ENCODE assay signal across 27 cellular contexts in the genomic region with DNA sequence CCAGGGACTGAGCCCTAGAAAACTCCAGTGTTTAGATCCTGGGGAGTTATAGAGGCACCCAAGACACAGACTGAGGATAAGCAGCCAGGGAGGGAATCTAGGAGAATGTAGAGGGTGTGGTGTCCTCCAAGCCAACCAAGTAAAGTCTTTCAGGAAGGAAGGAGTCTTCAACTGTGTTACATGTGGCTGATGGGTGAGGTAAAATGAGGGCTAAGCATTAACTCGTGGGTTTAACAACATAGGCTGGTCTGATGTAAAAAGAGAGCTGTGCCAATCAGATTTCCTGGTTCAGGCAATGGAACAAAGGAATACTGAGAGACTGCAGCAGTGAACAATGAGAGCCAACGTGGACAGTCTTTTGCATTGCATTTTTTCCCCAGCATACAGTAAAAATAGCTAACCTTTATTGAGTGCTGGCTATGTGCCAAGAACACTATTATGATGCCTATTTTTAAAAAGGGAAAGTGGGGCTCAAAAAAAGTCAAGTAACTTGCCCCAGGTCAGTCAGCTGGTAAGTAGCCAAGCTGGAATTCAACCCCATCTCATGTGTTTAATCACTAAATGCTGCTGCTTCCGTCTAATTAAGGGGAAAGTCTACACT. TPM values are rescaled to one million over a fixed set of nuclear protein-coding genes. Genes with fewer than 3 reads are reported as not detected.
DNase-seq lines count a peak whose midpoint lies in the region; ATAC-seq, FAIRE-seq and TF ChIP-seq lines count a peak whose summit lies in the region.
"Had no signal": no experiment of that assay in that cellular context is flagged by ENCODE, and none has a peak within 500 bp of the region (broad histone marks: within the 10 kb centered on the region; RNA-seq: fewer than 3 reads in every experiment).

No MANE protein-coding gene starts in this region.

- H3K4me1 Mint-ChIP-seq in activated CD8-positive, alpha-beta memory T cell treated with anti-CD3 and anti-CD28 coated beads, Interleukin-2, amount 10 ng/mL, durations not matched to agents 7 days and 5 days, result no peaks in the 10 kb centered on the region
- no peaks in the 10 kb centered on the region for H3K4me1 Mint-ChIP-seq in activated naive CD4-positive, alpha-beta T cell treated with anti-CD3 and anti-CD28 coated beads for 36 hours (ENCODE audit: low read depth)
- H3K4me1 Mint-ChIP-seq: neural crest cell had no signal

- TF ChIP-seq EP300 in transverse colon (IDR thresholded peaks at IDR 0.05; ENCODE audit: low read depth), result no peak

- TF ChIP-seq CTCF in endothelial cell of umbilical vein (IDR thresholded peaks at IDR 0.05; ENCODE audit: extremely low read depth in 1 of 2, insufficient read depth in 1 of 2, low read depth in 1 of 2, low read length in 2 of 2) (no peak), transverse colon (IDR thresholded peaks at IDR 0.05) (no peak)

- H3K27ac ChIP-seq in endothelial cell of umbilical vein (ENCODE audit: insufficient read depth, low read depth, low read length), result no peak overlapping the region
- H3K27ac ChIP-seq in transverse colon, result no peak overlapping the region
- H3K27ac ChIP-seq: lower lobe of right lung, SK-N-MC, uterus had no signal

- no peaks in the 10 kb centered on the region for H4K20me1 ChIP-seq in endothelial cell of umbilical vein (replicated peaks; ENCODE audit: control insufficient read depth, extremely low read depth, insufficient read depth, low read length)

- H3K4me1 ChIP-seq in endothelial cell of umbilical vein (ENCODE audit: control insufficient read depth, extremely low read depth, insufficient read depth, low read length), result no peaks in the 10 kb centered on the region
- H3K4me1 ChIP-seq in transverse colon, result peaks cover 0 to 6% (median 0%) of the 10 kb centered on the region in 4 donors
- H3K4me1 ChIP-seq: lower lobe of right lung, uterus had no signal

- intact Hi-C loops in endothelial cell of umbilical vein (cut with micrococcal nuclease), result no loop called here
- intact Hi-C loops in transverse colon (cut with DNase I; ENCODE audit: low total_unique reads), result no loop called here
- intact Hi-C loops in activated naive CD4-positive, alpha-beta T cell treated with anti-CD3 and anti-CD28 coated beads for 36 hours (cut with micrococcal nuclease), result no loop called here

- no peak for ATAC-seq in activated CD8-positive, alpha-beta memory T cell treated with anti-CD3 and anti-CD28 coated beads, Interleukin-2, amount 10 ng/mL, durations not matched to agents 7 days and 5 days
- no peak for ATAC-seq in left lobe of liver
- ATAC-seq: lower lobe of right lung had no signal

- H3K27me3 Mint-ChIP-seq in activated CD8-positive, alpha-beta memory T cell treated with anti-CD3 and anti-CD28 coated beads, Interleukin-2, amount 10 ng/mL, durations not matched to agents 7 days and 5 days, result peaks cover 13% of the 10 kb centered on the region
- H3K27me3 Mint-ChIP-seq in activated naive CD4-positive, alpha-beta T cell treated with anti-CD3 and anti-CD28 coated beads for 36 hours (ENCODE audit: low read depth), result peaks cover 16% of the 10 kb centered on the region

- in situ Hi-C loops in transverse colon (cut with MboI; ENCODE audit: low pct_ligation_motif_present in 1 of 4, low pct_unique_long_range_greater_than_20kb in 1 of 4, low sequenced_read_pairs in 3 of 4), result no loop called here

- dilution Hi-C loops in endothelial cell of umbilical vein (cut with MboI; ENCODE audit: extremely low pct_ligation_motif_present, low sequenced_read_pairs), result no loop called here

- FAIRE-seq in endothelial cell of umbilical vein (lab: Jason Lieb, UNC), result no peak
- FAIRE-seq: frontal cortex had no signal

- CTCF ChIA-PET in activated CD8-positive, alpha-beta memory T cell treated with anti-CD3 and anti-CD28 coated beads, Interleukin-2, amount 10 ng/mL, durations not matched to agents 7 days and 5 days (lab: Charles Lee), result no interaction called here
- CTCF ChIA-PET in endothelial cell of umbilical vein (lab: Charles Lee), result interaction anchor here (0.7 kb wide), 1 partner anchor 215 kb away, joined by 3 read pairs; no protein-coding TSS in a partner anchor
- CTCF ChIA-PET in activated naive CD4-positive, alpha-beta T cell treated with anti-CD3 and anti-CD28 coated beads for 36 hours (lab: Charles Lee), result no interaction called here

- BruUV-seq in endothelial cell of umbilical vein (replicated peaks; lab: Mats Ljungman, UMichigan), result no TSS peak

- no peak overlapping the region for H3K4me3 Mint-ChIP-seq in activated CD8-positive, alpha-beta memory T cell treated with anti-CD3 and anti-CD28 coated beads, Interleukin-2, amount 10 ng/mL, durations not matched to agents 7 days and 5 days
- no peak overlapping the region for H3K4me3 Mint-ChIP-seq in activated naive CD4-positive, alpha-beta T cell treated with anti-CD3 and anti-CD28 coated beads for 36 hours
- H3K4me3 Mint-ChIP-seq: activated CD4-positive, alpha-beta memory T cell treated with anti-CD3 and anti-CD28 coated beads for 36 hours; activated T-cell treated with anti-CD3 and anti-CD28 coated beads, Interleukin-2, amount 50 U/mL, for 24 hours; CD4-positive, alpha-beta memory T cell; central memory CD8-positive, alpha-beta T cell; neural crest cell had no signal

- H3K36me3 ChIP-seq in endothelial cell of umbilical vein (ENCODE audit: control insufficient read depth in 2 of 2, extremely low read depth in 1 of 2, insufficient read depth in 2 of 2, low read length in 2 of 2) (no peaks in the 10 kb centered on the region), transverse colon (no peaks in the 10 kb centered on the region)
- H3K36me3 ChIP-seq: lower lobe of right lung, uterus had no signal

- H3K36me3 Mint-ChIP-seq in activated CD8-positive, alpha-beta memory T cell treated with anti-CD3 and anti-CD28 coated beads, Interleukin-2, amount 10 ng/mL, durations not matched to agents 7 days and 5 days, result no peaks in the 10 kb centered on the region
- H3K36me3 Mint-ChIP-seq in activated naive CD4-positive, alpha-beta T cell treated with anti-CD3 and anti-CD28 coated beads for 36 hours (ENCODE audit: low read depth), result no peaks in the 10 kb centered on the region
- H3K36me3 Mint-ChIP-seq: activated CD4-positive, alpha-beta memory T cell treated with anti-CD3 and anti-CD28 coated beads for 36 hours; CD4-positive, alpha-beta memory T cell had no signal

- H3K9me1 ChIP-seq in endothelial cell of umbilical vein (replicated peaks; ENCODE audit: control insufficient read depth, extremely low read depth, insufficient read depth, low read length), result no peaks in the 10 kb centered on the region

- no peak overlapping the region for H2AFZ ChIP-seq in endothelial cell of umbilical vein (ENCODE audit: low read depth, low read length)

- H3K9ac ChIP-seq in endothelial cell of umbilical vein (replicated peaks; ENCODE audit: extremely low read depth, insufficient read depth, low read length), result no peak overlapping the region

- H3K4me3 ChIP-seq in endothelial cell of umbilical vein (replicated peaks in 1 of 3; ENCODE audit: insufficient read depth in 1 of 3, low read depth in 1 of 3, low read length in 3 of 3) (no peak overlapping the region), transverse colon (no peak overlapping the region)
- H3K4me3 ChIP-seq: lower lobe of right lung, SK-N-MC, uterus had no signal

- WGBS in transverse colon (ENCODE audit: low coverage in 1 of 2), 2 donors, result 19 to 34% methylated on average over 3 of the region's 3 CpGs

- DNase-seq in activated CD8-positive, alpha-beta memory T cell treated with anti-CD3 and anti-CD28 coated beads, Interleukin-2, amount 10 ng/mL, durations not matched to agents 7 days and 5 days, result peak; percentile 8
- DNase-seq in activated CD8-positive, alpha-beta memory T cell treated with anti-CD3 and anti-CD28 coated beads, Interleukin-2, amount 50 U/mL, for 4 hours, result no peak
- DNase-seq in NCI-H2227 treated with DMSO at 0.1 percent for 48 hours (lab: John Stamatoyannopoulos, UW) (peak; percentile 58), endothelial cell of umbilical vein (ENCODE audit: low read depth, low spot score) (peak; percentile 46), transverse colon (no peak), left lobe of liver (ENCODE audit: low spot score) (no peak)
- DNase-seq in activated naive CD4-positive, alpha-beta T cell treated with anti-CD3 and anti-CD28 coated beads for 36 hours, result no peak
- DNase-seq in activated naive CD4-positive, alpha-beta T cell (lab: John Stamatoyannopoulos, UW), result no peak
- DNase-seq: activated CD4-positive, alpha-beta memory T cell treated with anti-CD3 and anti-CD28 coated beads for 36 hours; activated CD4-positive, CD25-positive, alpha-beta regulatory T cell; activated naive CD4-positive, alpha-beta T cell treated with Interleukin-2 at 50 U/mL for 16 hours; activated T-cell treated with anti-CD3 and anti-CD28 coated beads, Interleukin-2, amount 50 U/mL, for 24 hours; aorta; CD4-positive, alpha-beta memory T cell; DMS153; erythroblast; hippocampal formation; KBM-7; lower lobe of right lung; NCI-H526; posterior cingulate gyrus; T-helper 9 cell; uterus had no signal

- no peaks in the 10 kb centered on the region for H3K27me3 ChIP-seq in endothelial cell of umbilical vein (ENCODE audit: control insufficient read depth in 2 of 2, insufficient read depth in 2 of 2, low read length in 2 of 2)
- peaks cover 5% of the 10 kb centered on the region for H3K27me3 ChIP-seq in transverse colon
- H3K27me3 ChIP-seq: uterus had no signal

- H3K9me3 Mint-ChIP-seq in activated CD8-positive, alpha-beta memory T cell treated with anti-CD3 and anti-CD28 coated beads, Interleukin-2, amount 10 ng/mL, durations not matched to agents 7 days and 5 days (ENCODE audit: low read depth), result no peaks in the 10 kb centered on the region
- peaks cover 1% of the 10 kb centered on the region for H3K9me3 Mint-ChIP-seq in activated naive CD4-positive, alpha-beta T cell treated with anti-CD3 and anti-CD28 coated beads for 36 hours
- H3K9me3 Mint-ChIP-seq: activated T-cell treated with anti-CD3 and anti-CD28 coated beads, Interleukin-2, amount 50 U/mL, for 24 hours; central memory CD8-positive, alpha-beta T cell had no signal

- no peaks in the 10 kb centered on the region for H3K79me2 ChIP-seq in endothelial cell of umbilical vein (ENCODE audit: control insufficient read depth, insufficient read depth, low read length)

- POLR2A ChIA-PET in endothelial cell of umbilical vein (lab: Charles Lee), result no interaction called here

- H3K27ac Mint-ChIP-seq in activated CD8-positive, alpha-beta memory T cell treated with anti-CD3 and anti-CD28 coated beads, Interleukin-2, amount 10 ng/mL, durations not matched to agents 7 days and 5 days, result no peak overlapping the region
- no peak overlapping the region for H3K27ac Mint-ChIP-seq in activated naive CD4-positive, alpha-beta T cell treated with anti-CD3 and anti-CD28 coated beads for 36 hours
- H3K27ac Mint-ChIP-seq: activated CD4-positive, alpha-beta memory T cell treated with anti-CD3 and anti-CD28 coated beads for 36 hours; activated T-cell treated with anti-CD3 and anti-CD28 coated beads, Interleukin-2, amount 50 U/mL, for 24 hours had no signal

- H3K4me2 ChIP-seq in endothelial cell of umbilical vein (ENCODE audit: insufficient read depth, low read length), result no peak overlapping the region

- H3K9me3 ChIP-seq in endothelial cell of umbilical vein (replicated peaks; ENCODE audit: control insufficient read depth, insufficient read depth, low read length) (no peaks in the 10 kb centered on the region), transverse colon (peaks cover 0 to 3% of the 10 kb centered on the region in 2 donors)
- H3K9me3 ChIP-seq: lower lobe of right lung, uterus had no signal

- TF ChIP-seq POLR2A in endothelial cell of umbilical vein (IDR thresholded peaks at IDR 0.05; ENCODE audit: low read depth, low read length) (no peak), transverse colon (IDR thresholded peaks at IDR 0.05) (no peak)

RNA-seq across cellular contexts. Expression of a gene that starts 31.1 kb away (rescaled TPM):
- under 1 TPM; 0.50 to 0.66 TPM for total RNA-seq in activated CD8-positive, alpha-beta memory T cell treated with anti-CD3 and anti-CD28 coated beads, Interleukin-2, amount 10 ng/mL, durations not matched to agents 7 days and 5 days
- total RNA-seq in endothelial cell of umbilical vein, result 0.12 and 0.20 TPM in 2 replicates
- 0.03 and 0.04 TPM in 2 replicates for polyA plus RNA-seq in endothelial cell of umbilical vein
- polyA plus RNA-seq in endothelial cell of umbilical vein (2011; cell fraction: cytosol; rRNA removed), result 0.03 TPM in 2 replicates
- 0.04 TPM in 1 of 2 replicates, not detected in the other for polyA plus RNA-seq in endothelial cell of umbilical vein (2011; cell fraction: nucleus; rRNA removed)
- not detected in 2 replicates for polyA plus RNA-seq in endothelial cell of umbilical vein (2012)
- 0.08 TPM in 1 of 2 replicates, not detected in the other for polyA minus RNA-seq in endothelial cell of umbilical vein
- polyA minus RNA-seq in endothelial cell of umbilical vein (2011; cell fraction: cytosol; rRNA and poly(A)+ RNA removed), result not detected
- polyA minus RNA-seq in endothelial cell of umbilical vein (2011; cell fraction: nucleus; rRNA and poly(A)+ RNA removed), result 0.10 TPM in 1 of 2 replicates, not detected in the other
- 1 to 10 TPM in 2 of 4 donors, under 1 TPM in 2; 0.14 to 1.4 (median 0.64) TPM for total RNA-seq in transverse colon
- total RNA-seq in activated naive CD4-positive, alpha-beta T cell treated with anti-CD3 and anti-CD28 coated beads for 36 hours, result under 1 TPM; 0.69 to 0.74 TPM
- 0.10 TPM for total RNA-seq in left lobe of liver

RNA-seq across cellular contexts. Expression of a gene that starts 38.8 kb away (rescaled TPM):
- total RNA-seq in activated CD8-positive, alpha-beta memory T cell treated with anti-CD3 and anti-CD28 coated beads, Interleukin-2, amount 10 ng/mL, durations not matched to agents 7 days and 5 days, result 10 to 100 TPM; 52.7 to 67.2 TPM
- total RNA-seq in endothelial cell of umbilical vein (54.7 and 66.2 TPM in 2 replicates), transverse colon (10 to 100 TPM; 14.2 to 42.2 (median 31.5) TPM), left lobe of liver (32.0 TPM)
- 85.9 TPM in 2 replicates for polyA plus RNA-seq in endothelial cell of umbilical vein
- 76.3 and 87.7 TPM in 2 replicates for polyA plus RNA-seq in endothelial cell of umbilical vein (2011; cell fraction: cytosol; rRNA removed)
- polyA plus RNA-seq in endothelial cell of umbilical vein (2011; cell fraction: nucleus; rRNA removed), result 37.8 and 40.8 TPM in 2 replicates
- polyA plus RNA-seq in endothelial cell of umbilical vein (2012), result 49.5 and 57.3 TPM in 2 replicates
- polyA minus RNA-seq in endothelial cell of umbilical vein, result 47.4 and 52.7 TPM in 2 replicates
- polyA minus RNA-seq in endothelial cell of umbilical vein (2011; cell fraction: cytosol; rRNA and poly(A)+ RNA removed), result 20.1 TPM
- polyA minus RNA-seq in endothelial cell of umbilical vein (2011; cell fraction: nucleus; rRNA and poly(A)+ RNA removed), result 19.8 and 21.2 TPM in 2 replicates
- total RNA-seq in activated naive CD4-positive, alpha-beta T cell treated with anti-CD3 and anti-CD28 coated beads for 36 hours, result 10 to 100 TPM; 37.6 to 38.6 TPM

Comparison
In these comparisons a context has a peak if more than half of its experiments do, and no peak if none do; other contexts are left out.
1. DNase-seq: peak in activated CD8-positive, alpha-beta memory T cell treated with anti-CD3 and anti-CD28 coated beads, Interleukin-2, amount 10 ng/mL, durations not matched to agents 7 days and 5 days (single experiment), NCI-H2227 treated with DMSO at 0.1 percent for 48 hours (single experiment) and endothelial cell of umbilical vein (single experiment); none in activated CD8-positive, alpha-beta memory T cell treated with anti-CD3 and anti-CD28 coated beads, Interleukin-2, amount 50 U/mL, for 4 hours (single experiment), transverse colon (single experiment), activated naive CD4-positive, alpha-beta T cell treated with anti-CD3 and anti-CD28 coated beads for 36 hours (single experiment), activated naive CD4-positive, alpha-beta T cell (0 of 4) and left lobe of liver (single experiment).